1 cellular context compared by ENCODE assay signal in genomic region chr10:3879073-3879472, GRCh38.
TF ChIP-seq lines count a peak whose summit lies in the region.

No MANE protein-coding gene starts in this region.

TF ChIP-seq in HepG2, 621 proteins besides CTCF, POLR2A, EP300 and RAD21 (continued from another document and continues in another):
- TF ChIP-seq PAXIP1 (CRISPR knock-in tag; conservative IDR thresholded peaks at IDR 0.05) = peak; percentile 56
- TF ChIP-seq REST (IDR thresholded peaks at IDR 0.05; ENCODE audit: borderline replicate concordance in 1 of 2, low read depth in 1 of 2, low read length in 2 of 2) = no peak
- peak; percentile 59; the same call in 1 of the 2 replicates for TF ChIP-seq ZGPAT (CRISPR knock-in tag; IDR thresholded peaks at IDR 0.05)
- TF ChIP-seq SPEN (CRISPR knock-in tag; IDR thresholded peaks at IDR 0.05; ENCODE audit: low read depth) = no peak
- peak; percentile 77 for TF ChIP-seq ZNF609 (CRISPR knock-in tag; IDR thresholded peaks at IDR 0.05; ENCODE audit: borderline replicate concordance)
- TF ChIP-seq REPIN1 (CRISPR knock-in tag; IDR thresholded peaks at IDR 0.05; ENCODE audit: borderline replicate concordance, low read depth) = no peak
- no peak for TF ChIP-seq NR1H2 (CRISPR knock-in tag; IDR thresholded peaks at IDR 0.05; ENCODE audit: borderline replicate concordance, low read depth)
- TF ChIP-seq FOSL2 (CRISPR knock-in tag; IDR thresholded peaks at IDR 0.05) = peak; percentile 43
- peak; percentile 35; the same call in 1 of the 2 replicates for TF ChIP-seq DPF2 (CRISPR knock-in tag; IDR thresholded peaks at IDR 0.05; ENCODE audit: borderline replicate concordance, low read depth)
- no peak for TF ChIP-seq STAG1 (CRISPR knock-in tag; IDR thresholded peaks at IDR 0.05)
- peak; percentile 52 for TF ChIP-seq TBL1XR1 (IDR thresholded peaks at IDR 0.05; ENCODE audit: borderline replicate concordance, low read length, partially characterized antibody)
- no peak for TF ChIP-seq RBM39 (IDR thresholded peaks at IDR 0.05; ENCODE audit: low read depth, low read length, poor library complexity, severe bottlenecking)
- no peak for TF ChIP-seq SIX1 (CRISPR knock-in tag; IDR thresholded peaks at IDR 0.05; ENCODE audit: borderline replicate concordance)
- TF ChIP-seq MED1 (CRISPR knock-in tag; IDR thresholded peaks at IDR 0.05) = peak; percentile 77
- TF ChIP-seq ELF3 (CRISPR knock-in tag; IDR thresholded peaks at IDR 0.05) = peak; percentile 86
- no peak for TF ChIP-seq HMG20B (CRISPR knock-in tag; conservative IDR thresholded peaks at IDR 0.05)
- peak; percentile 73; the same call in 1 of the 2 replicates for TF ChIP-seq TBX3 (IDR thresholded peaks at IDR 0.05; ENCODE audit: borderline replicate concordance)
- no peak for TF ChIP-seq ZNF44 (CRISPR knock-in tag; IDR thresholded peaks at IDR 0.05)
- 0 out of 2 replicates have a peak, but pooled peaks have one; percentile 25 for TF ChIP-seq DRAP1 (CRISPR knock-in tag; IDR thresholded peaks at IDR 0.05)
- TF ChIP-seq IKZF1 (IDR thresholded peaks at IDR 0.05) = no peak
- TF ChIP-seq CEBPG (CRISPR knock-in tag; IDR thresholded peaks at IDR 0.05) = peak; percentile 20; the same call in 1 of the 2 replicates
- peak; percentile 67 for TF ChIP-seq RARA (CRISPR knock-in tag; IDR thresholded peaks at IDR 0.05)
- TF ChIP-seq HNF1B (CRISPR knock-in tag; IDR thresholded peaks at IDR 0.05) = 0 out of 2 replicates have a peak, but pooled peaks have one; percentile 18
- no peak for TF ChIP-seq ZNF513 (CRISPR knock-in tag; conservative IDR thresholded peaks at IDR 0.05)
- TF ChIP-seq BCL6 (CRISPR knock-in tag; IDR thresholded peaks at IDR 0.05) = peak; percentile 64
- TF ChIP-seq LCORL (IDR thresholded peaks at IDR 0.05) = no peak
- TF ChIP-seq LCORL (CRISPR knock-in tag; IDR thresholded peaks at IDR 0.05) = 0 out of 2 replicates have a peak, but pooled peaks have one; percentile 20
- TF ChIP-seq ZNF232 (CRISPR knock-in tag; IDR thresholded peaks at IDR 0.05; ENCODE audit: borderline replicate concordance) = no peak
- TF ChIP-seq RCOR2 (CRISPR knock-in tag; IDR thresholded peaks at IDR 0.05) = 0 out of 2 replicates have a peak, but pooled peaks have one; percentile 29
- peak; percentile 22; the same call in 1 of the 2 replicates for TF ChIP-seq FOXA1 (IDR thresholded peaks at IDR 0.05)
- TF ChIP-seq FOXA1 (CRISPR knock-in tag; IDR thresholded peaks at IDR 0.05) = peak; percentile 83
- no peak for TF ChIP-seq SOX13 (IDR thresholded peaks at IDR 0.05)
- peak in 1 of 2 experiments; percentile 66; a peak in 2 of 4 replicates for TF ChIP-seq SOX13 (CRISPR knock-in tag; conservative IDR thresholded peaks at IDR 0.05 in 1 of 2, IDR thresholded peaks at IDR 0.05 in 1 of 2)
- peak; percentile 49; the same call in 1 of the 2 replicates for TF ChIP-seq HDAC2 (CRISPR knock-in tag; IDR thresholded peaks at IDR 0.05)
- peak; percentile 32 for TF ChIP-seq ASH2L (IDR thresholded peaks at IDR 0.05; ENCODE audit: insufficient read length, low read depth, low read length)
- TF ChIP-seq ZNF737 (CRISPR knock-in tag; IDR thresholded peaks at IDR 0.05; ENCODE audit: borderline replicate concordance) = no peak
- TF ChIP-seq ZNF850 (CRISPR knock-in tag; conservative IDR thresholded peaks at IDR 0.05) = no peak
- TF ChIP-seq ARID5B (CRISPR knock-in tag; IDR thresholded peaks at IDR 0.05) = peak; percentile 74; the same call in 1 of the 2 replicates
- TF ChIP-seq MIXL1 (CRISPR knock-in tag; IDR thresholded peaks at IDR 0.05) = 0 out of 2 replicates have a peak, but pooled peaks have one; percentile 24
- no peak for TF ChIP-seq GABPA (IDR thresholded peaks at IDR 0.05; ENCODE audit: low read depth, low read length)
- peak; percentile 68 for TF ChIP-seq GABPA (CRISPR knock-in tag; IDR thresholded peaks at IDR 0.05; ENCODE audit: low read depth)
